Comparison of ENCODE assay signal across 7 cellular contexts in genomic region chr11:574031-574565, GRCh38. TPM values are rescaled to one million over a fixed set of nuclear protein-coding genes. Genes with fewer than 3 reads are reported as not detected.
A peak's percentile ranks its signal among the peaks of the same experiment; 100 is the strongest.
DNase-seq lines count a peak whose midpoint lies in the region; ATAC-seq, FAIRE-seq and TF ChIP-seq lines count a peak whose summit lies in the region.
"Not testable (repeated sequence)": the region's sequence is repeated elsewhere in the genome, so short reads cannot be mapped to it uniquely, and the experiment has no call there.
"Had no signal": no experiment of that assay in that cellular context is flagged by ENCODE, and none has a peak within 500 bp of the region (broad histone marks: within the 10 kb centered on the region; RNA-seq: fewer than 3 reads in every experiment).

No MANE protein-coding gene starts in this region.

- not testable (repeated sequence) for H3K18ac ChIP-seq in H9 (ENCODE audit: insufficient read length, low read depth, low read length)

- peaks cover 23% of the 10 kb centered on the region; the same call in 1 of the 2 replicates for H3K79me2 ChIP-seq in H9 (ENCODE audit: insufficient read depth, low read length)

- H3K36me3 Mint-ChIP-seq in H9 (ENCODE audit: insufficient read depth in 1 of 3, low read depth in 3 of 3); activated T-helper 2 cell treated with anti-CD3 and anti-CD28 coated beads, Interferon-gamma antibody, Interleukin-2, Interleukin-4, amounts not matched to agents 10 μg/mL and 5 μg/mL and 100 μg/mL, durations not matched to agents 14 hours and 24 hours and 36 hours (ENCODE audit: low read depth); naive thymus-derived CD4-positive, alpha-beta T cell: not testable (repeated sequence)

- peak overlapping the region in 1 of 2 experiments; percentile 83; a peak in 1 of 4 replicates for H3K4me3 ChIP-seq in Panc1 (ENCODE audit: low read depth in 2 of 2, low read length in 2 of 2)
- peak overlapping the region; percentile 35 for H3K4me3 ChIP-seq in naive thymus-derived CD4-positive, alpha-beta T cell (ENCODE audit: low read length)
- H3K4me3 ChIP-seq in thymus (ENCODE audit: low read length) = peak overlapping the region; percentile 55

- POLR2A ChIA-PET in Panc1 (lab: Charles Lee) = not testable (repeated sequence)
- POLR2A ChIA-PET in naive thymus-derived CD4-positive, alpha-beta T cell (lab: Charles Lee) = interaction anchor here (0.6 to 2.3 kb wide), 4 partner anchors 8 to 22 kb away, joined by 3 to 16 read pairs (median 4); partner anchors contain the start of genes LMNTD2 and RASSF7

- peaks cover 10% of the 10 kb centered on the region for H3K79me1 ChIP-seq in H9 (ENCODE audit: insufficient read depth, low read depth, low read length, poor library complexity, severe bottlenecking)

- H2BK5ac ChIP-seq in H9 (ENCODE audit: insufficient read length, low read length) = not testable (repeated sequence)

- WGBS in H9 (ENCODE audit: extremely low coverage, insufficient read length, low lambda C conversion rate) = no CpG with 5 or more reads among the region's 14 CpGs
- WGBS in thymus = 49% methylated on average over 14 of the region's 14 CpGs

- not testable (repeated sequence) for H2BK120ac ChIP-seq in H9 (ENCODE audit: low read depth, low read length, poor library complexity, severe bottlenecking)

- not testable (repeated sequence) for H3K9ac ChIP-seq in H9 (ENCODE audit: extremely low read depth, insufficient read length, low read length)

- not testable (repeated sequence) for H2AK5ac ChIP-seq in H9 (ENCODE audit: insufficient read length, low read length)

- H4K20me1 ChIP-seq in H9 (ENCODE audit: control insufficient read depth, insufficient read depth, insufficient read length) = not testable (repeated sequence)

- H3K4me1 ChIP-seq in H9 (ENCODE audit: insufficient read depth, low read length) = not testable (repeated sequence)
- H3K4me1 ChIP-seq in Panc1 (ENCODE audit: control insufficient read depth, insufficient read depth, low read length) (peaks cover 32% of the 10 kb centered on the region), thymus (ENCODE audit: control insufficient read depth, insufficient read depth, low read length) (peaks cover 32% of the 10 kb centered on the region)
- H3K4me1 ChIP-seq in naive thymus-derived CD4-positive, alpha-beta T cell (ENCODE audit: control insufficient read depth in 2 of 2, insufficient read depth in 2 of 2, low read length in 2 of 2) = peaks cover 25 to 36% of the 10 kb centered on the region in 2 donors

- not testable (repeated sequence) for H2BK20ac ChIP-seq in H9 (ENCODE audit: low read depth, low read length, poor library complexity, severe bottlenecking)

- peaks cover 16% of the 10 kb centered on the region for H3K23me2 ChIP-seq in H9 (ENCODE audit: insufficient read length, low read depth, low read length, poor library complexity, severe bottlenecking)

- peaks cover 32 to 42% of the 10 kb centered on the region in 2 experiments for H3K4me1 Mint-ChIP-seq in H9
- H3K4me1 Mint-ChIP-seq in activated T-helper 2 cell treated with anti-CD3 and anti-CD28 coated beads, Interferon-gamma antibody, Interleukin-2, Interleukin-4, amounts not matched to agents 10 μg/mL and 5 μg/mL and 100 μg/mL, durations not matched to agents 14 hours and 24 hours and 36 hours (ENCODE audit: low read depth) = peaks cover 22% of the 10 kb centered on the region
- H3K4me1 Mint-ChIP-seq in naive thymus-derived CD4-positive, alpha-beta T cell = peaks cover 29 to 42% (median 36%) of the 10 kb centered on the region in 7 donors

- intact Hi-C loops in Panc1 (cut with micrococcal nuclease; ENCODE audit: unreplicated experiment); activated T-helper 2 cell treated with anti-CD3 and anti-CD28 coated beads, Interferon-gamma antibody, Interleukin-2, Interleukin-4, amounts not matched to agents 10 μg/mL and 5 μg/mL and 100 μg/mL, durations not matched to agents 14 hours and 24 hours and 36 hours (cut with micrococcal nuclease); naive thymus-derived CD4-positive, alpha-beta T cell (cut with micrococcal nuclease): not testable (repeated sequence)

- H3K27me3 Mint-ChIP-seq in H9 (ENCODE audit: low read depth) = peaks cover 15% of the 10 kb centered on the region
- H3K27me3 Mint-ChIP-seq in activated T-helper 2 cell treated with anti-CD3 and anti-CD28 coated beads, Interferon-gamma antibody, Interleukin-2, Interleukin-4, amounts not matched to agents 10 μg/mL and 5 μg/mL and 100 μg/mL, durations not matched to agents 14 hours and 24 hours and 36 hours (ENCODE audit: low read depth); naive thymus-derived CD4-positive, alpha-beta T cell: not testable (repeated sequence)

- H3K56ac ChIP-seq in H9 (ENCODE audit: insufficient read length, low read depth, low read length) = not testable (repeated sequence)

- H4K8ac ChIP-seq in H9 (replicated peaks; ENCODE audit: insufficient read length, low read depth, low read length) = not testable (repeated sequence)

- not testable (repeated sequence) for H4K91ac ChIP-seq in H9 (ENCODE audit: insufficient read length, low read depth, low read length)

- not testable (repeated sequence) for H3K4ac ChIP-seq in H9 (ENCODE audit: low read depth, low read length)

- H3K23ac ChIP-seq in H9 (ENCODE audit: insufficient read length, low read depth, low read length) = not testable (repeated sequence)

- peak; percentile 91 for FAIRE-seq in endometrium (lab: Jason Lieb, UNC)

- in situ Hi-C loops in Panc1 (cut with HindIII; ENCODE audit: low pct_unique_long_range_greater_than_20kb, low sequenced_read_pairs) = not testable (repeated sequence)

- peak overlapping the region; percentile 79 to 92 for H3K4me3 Mint-ChIP-seq in H9
- peak overlapping the region; percentile 86 for H3K4me3 Mint-ChIP-seq in activated T-helper 2 cell treated with anti-CD3 and anti-CD28 coated beads, Interferon-gamma antibody, Interleukin-2, Interleukin-4, amounts not matched to agents 10 μg/mL and 5 μg/mL and 100 μg/mL, durations not matched to agents 14 hours and 24 hours and 36 hours (ENCODE audit: low read depth)
- H3K4me3 Mint-ChIP-seq in naive thymus-derived CD4-positive, alpha-beta T cell = peak overlapping the region; percentile 85 to 99 (median 90)

- H3K27ac Mint-ChIP-seq in H9; activated T-helper 2 cell treated with anti-CD3 and anti-CD28 coated beads, Interferon-gamma antibody, Interleukin-2, Interleukin-4, amounts not matched to agents 10 μg/mL and 5 μg/mL and 100 μg/mL, durations not matched to agents 14 hours and 24 hours and 36 hours: not testable (repeated sequence)
- H3K27ac Mint-ChIP-seq in naive thymus-derived CD4-positive, alpha-beta T cell = peak overlapping the region in 8 of 9 donors; percentile 14 to 87 (median 50)

- not testable (repeated sequence) for H3K36me3 ChIP-seq in Panc1 (ENCODE audit: control insufficient read depth, insufficient read depth, low read length); thymus (ENCODE audit: control insufficient read depth, insufficient read depth)
- peaks cover 0 to 13% (median 0%) of the 10 kb centered on the region in 3 experiments for H3K36me3 ChIP-seq in naive thymus-derived CD4-positive, alpha-beta T cell (ENCODE audit: control insufficient read depth in 2 of 3, insufficient read depth in 3 of 3, low read length in 3 of 3)

- TF ChIP-seq CTCF in H9 (conservative IDR thresholded peaks at IDR 0.05); Panc1 (IDR thresholded peaks at IDR 0.05): not testable (repeated sequence)

- not testable (repeated sequence) for H2BK15ac ChIP-seq in H9 (ENCODE audit: low read depth, low read length)

- DNase-seq in H9; Panc1 (ENCODE audit: low read depth, low spot score); activated T-helper 2 cell treated with anti-CD3 and anti-CD28 coated beads, Interferon-gamma antibody, Interleukin-2, Interleukin-4, amounts not matched to agents 10 μg/mL and 5 μg/mL and 100 μg/mL, durations not matched to agents 14 hours and 24 hours and 36 hours (ENCODE audit: low spot score): not testable (repeated sequence)
- peak in 5 of 9 donors; percentile 25 to 47 (median 37) for DNase-seq in naive thymus-derived CD4-positive, alpha-beta T cell

- H3K27me3 ChIP-seq in H9 (ENCODE audit: insufficient read depth, low read length); Panc1 (ENCODE audit: control insufficient read depth, insufficient read depth, low read length); naive thymus-derived CD4-positive, alpha-beta T cell (ENCODE audit: control insufficient read depth in 2 of 2, insufficient read depth in 2 of 2, low read length in 2 of 2); thymus (ENCODE audit: control insufficient read depth, insufficient read depth): not testable (repeated sequence)

- ATAC-seq in Panc1; naive thymus-derived CD4-positive, alpha-beta T cell: not testable (repeated sequence)

- H2AFZ ChIP-seq in H9 (ENCODE audit: low read length) = not testable (repeated sequence)

- not testable (repeated sequence) for H3K9me3 ChIP-seq in H9 (ENCODE audit: control insufficient read depth, low read depth, low read length); Panc1 (ENCODE audit: control insufficient read depth, insufficient read depth, low read depth, low read length); naive thymus-derived CD4-positive, alpha-beta T cell (ENCODE audit: control insufficient read depth in 2 of 3, low read length in 3 of 3); thymus (ENCODE audit: control insufficient read depth)

- not testable (repeated sequence) for H2BK12ac ChIP-seq in H9 (ENCODE audit: insufficient read length, low read depth, low read length)

- not testable (repeated sequence) for H3K27ac ChIP-seq in H9 (ENCODE audit: insufficient read length, low read depth, low read length); Panc1 (ENCODE audit: low read length); naive thymus-derived CD4-positive, alpha-beta T cell (ENCODE audit: low read depth, low read length); thymus (ENCODE audit: low read depth)

- not testable (repeated sequence) for H3T11ph ChIP-seq in H9 (ENCODE audit: low read length)

- H3K14ac ChIP-seq in H9 (ENCODE audit: insufficient read depth, low read length) = not testable (repeated sequence)

- H3K9me3 Mint-ChIP-seq in H9; activated T-helper 2 cell treated with anti-CD3 and anti-CD28 coated beads, Interferon-gamma antibody, Interleukin-2, Interleukin-4, amounts not matched to agents 10 μg/mL and 5 μg/mL and 100 μg/mL, durations not matched to agents 14 hours and 24 hours and 36 hours; naive thymus-derived CD4-positive, alpha-beta T cell: not testable (repeated sequence)

- BruUV-seq in Panc1 (replicated peaks; lab: Mats Ljungman, UMichigan) = TSS peak; percentile 83

- not testable (repeated sequence) for H3K4me2 ChIP-seq in H9 (ENCODE audit: insufficient read depth, insufficient read length, low read length)

- H4K5ac ChIP-seq in H9 (ENCODE audit: insufficient read length, low read depth, low read length) = not testable (repeated sequence)

- CTCF ChIA-PET in Panc1 (lab: Charles Lee); naive thymus-derived CD4-positive, alpha-beta T cell (lab: Charles Lee): not testable (repeated sequence)

RNA-seq across cellular contexts. Expression of gene PHRF1, which starts 2.2 kb away (rescaled TPM):
- total RNA-seq in H9 (2021) (48.9 and 50.6 TPM in 2 replicates), Panc1 (2021; ENCODE audit: unreplicated experiment) (90.6 TPM)
- 83.1 TPM for polyA plus RNA-seq in Panc1 (2012; ENCODE audit: insufficient read length)
- total RNA-seq in activated T-helper 2 cell treated with anti-CD3 and anti-CD28 coated beads, Interferon-gamma antibody, Interleukin-2, Interleukin-4, amounts not matched to agents 10 μg/mL and 5 μg/mL and 100 μg/mL, durations not matched to agents 14 hours and 24 hours and 36 hours = 53.7 and 54.0 TPM in 2 replicates
- total RNA-seq in naive thymus-derived CD4-positive, alpha-beta T cell = 10 to 100 TPM; 47.3 to 55.2 (median 49.4) TPM
- 10 to 100 TPM in 1 of 2 donors, 1 to 10 TPM in 1; 6.2 to 22.1 TPM for polyA plus RNA-seq in naive thymus-derived CD4-positive, alpha-beta T cell
- 23.7 TPM for polyA plus RNA-seq in thymus

RNA-seq across cellular contexts. Expression of gene RASSF7, which starts 13.3 kb away (rescaled TPM):
- total RNA-seq in H9 (2021) (26.3 and 30.0 TPM in 2 replicates), Panc1 (2021; ENCODE audit: unreplicated experiment) (81.8 TPM)
- polyA plus RNA-seq in Panc1 (2012; ENCODE audit: insufficient read length) = 144 TPM
- total RNA-seq in activated T-helper 2 cell treated with anti-CD3 and anti-CD28 coated beads, Interferon-gamma antibody, Interleukin-2, Interleukin-4, amounts not matched to agents 10 μg/mL and 5 μg/mL and 100 μg/mL, durations not matched to agents 14 hours and 24 hours and 36 hours = 19.6 and 20.3 TPM in 2 replicates
- total RNA-seq in naive thymus-derived CD4-positive, alpha-beta T cell = 10 to 100 TPM; 20.0 to 45.4 (median 35.5) TPM
- 10 to 100 TPM; 26.7 to 43.6 TPM for polyA plus RNA-seq in naive thymus-derived CD4-positive, alpha-beta T cell
- 51.2 TPM for polyA plus RNA-seq in thymus

RNA-seq across cellular contexts. Expression of gene LMNTD2, which starts 13.6 kb away (rescaled TPM):
- 4.2 and 4.7 TPM in 2 replicates for total RNA-seq in H9 (2021)
- 21.8 TPM for total RNA-seq in Panc1 (2021; ENCODE audit: unreplicated experiment)
- polyA plus RNA-seq in Panc1 (2012; ENCODE audit: insufficient read length) = 44.2 TPM
- 1.1 and 1.3 TPM in 2 replicates for total RNA-seq in activated T-helper 2 cell treated with anti-CD3 and anti-CD28 coated beads, Interferon-gamma antibody, Interleukin-2, Interleukin-4, amounts not matched to agents 10 μg/mL and 5 μg/mL and 100 μg/mL, durations not matched to agents 14 hours and 24 hours and 36 hours
- total RNA-seq in naive thymus-derived CD4-positive, alpha-beta T cell = 10 to 100 TPM in 2 of 5 experiments, 1 to 10 TPM in 3; 2.8 to 14.7 (median 9.6) TPM
- 1 to 10 TPM; 2.3 to 3.6 TPM for polyA plus RNA-seq in naive thymus-derived CD4-positive, alpha-beta T cell
- polyA plus RNA-seq in thymus = 5.8 TPM

RNA-seq across cellular contexts. Expression of gene LRRC56, which starts 36.8 kb away (rescaled TPM):
- 3.1 and 3.4 TPM in 2 replicates for total RNA-seq in H9 (2021)
- total RNA-seq in Panc1 (2021; ENCODE audit: unreplicated experiment) = 9.8 TPM
- 13.3 TPM for polyA plus RNA-seq in Panc1 (2012; ENCODE audit: insufficient read length)
- total RNA-seq in activated T-helper 2 cell treated with anti-CD3 and anti-CD28 coated beads, Interferon-gamma antibody, Interleukin-2, Interleukin-4, amounts not matched to agents 10 μg/mL and 5 μg/mL and 100 μg/mL, durations not matched to agents 14 hours and 24 hours and 36 hours = 1.3 and 2.2 TPM in 2 replicates
- total RNA-seq in naive thymus-derived CD4-positive, alpha-beta T cell = 1 to 10 TPM; 2.3 to 5.1 (median 3.6) TPM
- 1 to 10 TPM in 1 of 2 donors, under 1 TPM in 1; 0.35 to 1.0 TPM for polyA plus RNA-seq in naive thymus-derived CD4-positive, alpha-beta T cell
- polyA plus RNA-seq in thymus = 2.4 TPM
- total RNA-seq: HT1080 had no signal

RNA-seq across cellular contexts. Expression of gene HRAS, which starts 38.7 kb away (rescaled TPM):
- total RNA-seq in H9 (2021) (61.8 and 66.0 TPM in 2 replicates), Panc1 (2021; ENCODE audit: unreplicated experiment) (175 TPM)
- 310 TPM for polyA plus RNA-seq in Panc1 (2012; ENCODE audit: insufficient read length)
- 70.5 and 71.5 TPM in 2 replicates for total RNA-seq in activated T-helper 2 cell treated with anti-CD3 and anti-CD28 coated beads, Interferon-gamma antibody, Interleukin-2, Interleukin-4, amounts not matched to agents 10 μg/mL and 5 μg/mL and 100 μg/mL, durations not matched to agents 14 hours and 24 hours and 36 hours
- total RNA-seq in naive thymus-derived CD4-positive, alpha-beta T cell = 10 to 100 TPM; 22.3 to 52.0 (median 31.9) TPM
- polyA plus RNA-seq in naive thymus-derived CD4-positive, alpha-beta T cell = 10 to 100 TPM; 12.6 to 19.5 TPM
- 145 TPM for polyA plus RNA-seq in thymus
